In the genomic region with DNA sequence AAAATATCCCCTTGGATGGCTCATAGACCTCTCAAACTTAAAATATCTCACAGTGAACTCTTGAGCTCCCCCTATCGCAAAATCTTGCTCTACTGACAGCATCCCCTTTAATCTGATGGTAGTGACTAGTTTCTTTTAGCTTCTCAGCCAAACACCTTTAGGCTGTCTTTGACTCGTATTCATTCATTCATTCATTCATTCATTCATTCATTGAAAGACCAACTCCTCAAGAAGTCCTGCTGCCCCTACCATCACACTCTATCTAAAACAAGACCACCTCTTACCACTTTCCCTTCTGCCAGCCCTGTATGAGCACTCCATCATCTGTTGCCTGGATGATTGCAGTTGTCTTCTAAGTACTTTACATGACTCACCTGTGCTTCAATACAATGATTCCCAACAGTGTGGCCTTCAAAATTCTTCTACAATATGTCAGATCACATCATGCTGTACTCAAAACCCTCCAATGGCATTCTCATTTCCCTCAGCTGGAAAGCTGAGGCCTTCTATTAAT, we compare ENCODE assay signal across 9 cellular contexts. TPM values are rescaled to one million over a fixed set of nuclear protein-coding genes. Genes with fewer than 3 reads are reported as not detected.
DNase-seq lines count a peak whose midpoint lies in the region; ATAC-seq, FAIRE-seq and TF ChIP-seq lines count a peak whose summit lies in the region.
"Had no signal": no experiment of that assay in that cellular context is flagged by ENCODE, and none has a peak within 500 bp of the region (broad histone marks: within the 10 kb centered on the region; RNA-seq: fewer than 3 reads in every experiment).

No MANE protein-coding gene starts in this region.

- intact Hi-C loops in left lung (cut with DNase I): no loop called here

- peaks cover 19 to 49% of the 10 kb centered on the region in 2 donors for H3K4me1 ChIP-seq in left lung

- DNase-seq in AG10803 (ENCODE audit: low read depth) (no peak), OCI-M1 (lab: John Stamatoyannopoulos, UW) (peak; percentile 61), fibroblast of the aortic adventitia (ENCODE audit: low read depth) (peak; percentile 42), GM12891 (ENCODE audit: insufficient read length, low spot score) (no peak), left lung (no peak), NCI-H187 treated with DMSO at 0.1 percent for 48 hours (lab: John Stamatoyannopoulos, UW) (no peak)
- DNase-seq: activated CD4-positive, alpha-beta memory T cell treated with anti-CD3 and anti-CD28 coated beads, Interleukin-2, amount 10 ng/mL, durations not matched to agents 7 days and 5 days had no signal

- no peaks in the 10 kb centered on the region for H3K9me3 ChIP-seq in left lung

- no peaks in the 10 kb centered on the region for H3K27me3 ChIP-seq in left lung

- no peak for FAIRE-seq in GM12891 (lab: Jason Lieb, UNC)

- ATAC-seq in GM18909 (IDR thresholded peaks at IDR 0.05; ENCODE audit: poor library complexity, unreplicated experiment) (peak; percentile 45), HG02970 (IDR thresholded peaks at IDR 0.05; ENCODE audit: low FRiP score, unreplicated experiment) (no peak), left lung (no peak)

- TF ChIP-seq POLR2A in GM12891 (IDR thresholded peaks at IDR 0.05; ENCODE audit: low read depth, low read length): no peak

- no peaks in the 10 kb centered on the region for H3K36me3 ChIP-seq in left lung

- H3K27ac ChIP-seq in left lung: no peak overlapping the region

- H3K4me3 ChIP-seq in AG10803 (ENCODE audit: low read length): no peak overlapping the region
- no peak overlapping the region for H3K4me3 ChIP-seq in fibroblast of the aortic adventitia (ENCODE audit: low read depth, low read length)
- no peak overlapping the region for H3K4me3 ChIP-seq in left lung

- peak; percentile 29; the same call in 1 of the 2 replicates for TF ChIP-seq CTCF in AG10803 (conservative IDR thresholded peaks at IDR 0.05; ENCODE audit: low read length)
- peak; percentile 46 for TF ChIP-seq CTCF in fibroblast of the aortic adventitia (IDR thresholded peaks at IDR 0.05; ENCODE audit: insufficient read depth, low read length)
- TF ChIP-seq CTCF in left lung (IDR thresholded peaks at IDR 0.05): peak in 1 of 2 donors; percentile 10

TF ChIP-seq in GM12891, 5 proteins besides CTCF, POLR2A, EP300 and RAD21:
- TF ChIP-seq PAX5 (IDR thresholded peaks at IDR 0.05; ENCODE audit: insufficient read depth, low read length, severe bottlenecking) (no peak), TAF1 (IDR thresholded peaks at IDR 0.05; ENCODE audit: low read depth, low read length) (no peak), POU2F2 (IDR thresholded peaks at IDR 0.05; ENCODE audit: low read depth, low read length) (no peak), POLR2AphosphoS5 (IDR thresholded peaks at IDR 0.05; ENCODE audit: low read depth, low read length) (no peak), SPI1 (IDR thresholded peaks at IDR 0.05; ENCODE audit: low read depth, low read length) (no peak)

RNA-seq across cellular contexts. Expression of a gene that starts 46.8 kb away (rescaled TPM):
- total RNA-seq in fibroblast of the aortic adventitia (ENCODE audit: low replicate concordance) (9.1 and 171 TPM in 2 replicates), left lung (10 to 100 TPM; 32.4 to 44.4 TPM)
- polyA plus RNA-seq in GM12891 (2012; ENCODE audit: low read depth, missing spikeins): not detected

Comparison
In these comparisons a context has a peak if more than half of its experiments do, and no peak if none do; other contexts are left out.
1. DNase-seq: peak in OCI-M1 (single experiment) and fibroblast of the aortic adventitia (single experiment); none in AG10803 (single experiment), GM12891 (single experiment), left lung (0 of 2) and NCI-H187 treated with DMSO at 0.1 percent for 48 hours (single experiment).